In genomic region chr18:79260023-79260422, GRCh38 we compare ENCODE assay signal across 24 cellular contexts.
A peak's percentile ranks its signal among the peaks of the same experiment; 100 is the strongest.
DNase-seq lines count a peak whose midpoint lies in the region; ATAC-seq and TF ChIP-seq lines count a peak whose summit lies in the region.
"Had no signal": no experiment of that assay in that cellular context is flagged by ENCODE, and none has a peak within 500 bp of the region (broad histone marks: within the 10 kb centered on the region; RNA-seq: fewer than 3 reads in every experiment).

No MANE protein-coding gene starts in this region.

- H3K9me3 ChIP-seq in BLaER1: peaks cover 5% of the 10 kb centered on the region
- no peaks in the 10 kb centered on the region for H3K9me3 ChIP-seq in neural progenitor cell (ENCODE audit: low read depth)
- H3K9me3 ChIP-seq: adrenal gland, BE2C had no signal

- peak; percentile 78 for ATAC-seq in GM18867 (IDR thresholded peaks at IDR 0.05; ENCODE audit: unreplicated experiment)

- H3K4me2 ChIP-seq in BLaER1: peak overlapping the region; percentile 60
- H3K4me2 ChIP-seq in neural progenitor cell: no peak overlapping the region
- H3K4me2 ChIP-seq: PC-9 had no signal

- H3K4me3 Mint-ChIP-seq in neural progenitor cell: no peak overlapping the region

- no peaks in the 10 kb centered on the region for H3K9me3 Mint-ChIP-seq in neural progenitor cell

- H3K27me3 Mint-ChIP-seq in neural progenitor cell (ENCODE audit: insufficient read depth, low read depth): peaks cover 2% of the 10 kb centered on the region

- peaks cover 8% of the 10 kb centered on the region for H3K36me3 Mint-ChIP-seq in neural progenitor cell

- peaks cover 8% of the 10 kb centered on the region for H3K4me1 Mint-ChIP-seq in neural progenitor cell

- peak; percentile 19 for DNase-seq in KBM-7
- no peak for DNase-seq in substantia nigra (lab: John Stamatoyannopoulos, UW)
- no peak for DNase-seq in NAMALWA (ENCODE audit: low spot score)
- no peak for DNase-seq in medulla oblongata (ENCODE audit: extremely low spot score)
- DNase-seq in neural progenitor cell (ENCODE audit: low spot score): no peak
- DNase-seq: activated CD4-positive, CD25-positive, alpha-beta regulatory T cell treated with anti-CD3 and anti-CD28 coated beads, Interleukin-2, amount 50 U/mL, for 72 hours; activated gamma-delta T cell; adrenal gland; BE2C; brain microvascular endothelial cell; DND-41; kidney glomerular epithelial cell; NCI-H1930; NCI-H226; NK-92 treated with Interleukin-12 subunit alpha and Interleukin-12 subunit beta, amount 100 ng/mL, for 24 hours; PC-9; SIG-M5; stimulated activated CD8-positive, alpha-beta memory T cell treated with anti-CD3 and anti-CD28 coated beads, Interleukin-4, amount 100 ng/mL, for 48 hours; T-helper 1 cell; upper lobe of left lung had no signal

- H3K27ac ChIP-seq in BLaER1: no peak overlapping the region
- peak overlapping the region; percentile 22 for H3K27ac ChIP-seq in angular gyrus (ENCODE audit: low read depth, low read length)
- H3K27ac ChIP-seq in substantia nigra (ENCODE audit: low read depth, low read length, poor library complexity, severe bottlenecking): no peak overlapping the region
- no peak overlapping the region for H3K27ac ChIP-seq in neural progenitor cell
- H3K27ac ChIP-seq: adrenal gland, brain microvascular endothelial cell, PC-9, upper lobe of left lung had no signal

- peaks cover 8% of the 10 kb centered on the region for H3K36me3 ChIP-seq in BLaER1
- no peaks in the 10 kb centered on the region for H3K36me3 ChIP-seq in neural progenitor cell
- H3K36me3 ChIP-seq: adrenal gland, BE2C, brain microvascular endothelial cell had no signal

- no peak for TF ChIP-seq CTCF in neural progenitor cell (IDR thresholded peaks at IDR 0.05)

- no peak overlapping the region for H3K9ac ChIP-seq in BLaER1
- H3K9ac ChIP-seq in neural progenitor cell: no peak overlapping the region

- peaks cover 63% of the 10 kb centered on the region for H3K4me1 ChIP-seq in BLaER1
- H3K4me1 ChIP-seq in neural progenitor cell: no peaks in the 10 kb centered on the region
- H3K4me1 ChIP-seq: BE2C, upper lobe of left lung had no signal

- H3K27ac Mint-ChIP-seq in neural progenitor cell: no peak overlapping the region

- H3F3A ChIP-seq in neural progenitor cell (ENCODE audit: low read depth): no peaks in the 10 kb centered on the region

- H4K20me1 ChIP-seq in BLaER1 (0 out of 2 replicates have a peak, but pooled peaks cover 5% of the 10 kb centered on the region), neural progenitor cell (ENCODE audit: low read depth) (peaks cover 1% of the 10 kb centered on the region)

- in situ Hi-C loops in KBM-7 (cut with MboI; ENCODE audit: low pct_unique_long_range_greater_than_20kb, low sequenced_read_pairs): no loop called here

- H3K27me3 ChIP-seq in BLaER1: no peaks in the 10 kb centered on the region
- H3K27me3 ChIP-seq in neural progenitor cell: no peaks in the 10 kb centered on the region
- H3K27me3 ChIP-seq: adrenal gland, BE2C, brain microvascular endothelial cell, upper lobe of left lung had no signal

- H3K79me2 ChIP-seq in neural progenitor cell (ENCODE audit: low read depth): no peaks in the 10 kb centered on the region

- H3K4me3 ChIP-seq in BLaER1: no peak overlapping the region
- H3K4me3 ChIP-seq in neural progenitor cell: no peak overlapping the region
- H3K4me3 ChIP-seq: adrenal gland, lung, PC-9, upper lobe of left lung had no signal

- no peak overlapping the region for H2AFZ ChIP-seq in neural progenitor cell (replicated peaks)
- H2AFZ ChIP-seq: PC-9 had no signal
